1 cellular context compared by ENCODE assay signal in genomic region chr19:944171-944567, GRCh38.
A peak's percentile ranks its signal among the peaks of the same experiment; 100 is the strongest.
TF ChIP-seq lines count a peak whose summit lies in the region.

No MANE protein-coding gene starts in this region.

TF ChIP-seq in K562, 482 proteins besides CTCF, POLR2A, EP300 and RAD21 (continued from another document and continues in another):
- TF ChIP-seq ZNF318 (IDR thresholded peaks at IDR 0.05; ENCODE audit: borderline replicate concordance in 1 of 2, low read depth in 1 of 2) (peak in 1 of 2 experiments; percentile 67; a peak in 1 of 4 replicates), TCF3 (CRISPR knock-in tag; IDR thresholded peaks at IDR 0.05) (peak; percentile 93), NUFIP1 (IDR thresholded peaks at IDR 0.05; ENCODE audit: partially characterized antibody) (peak; percentile 55), MCM3 (IDR thresholded peaks at IDR 0.05) (no peak), ZEB2 (IDR thresholded peaks at IDR 0.05) (peak; percentile 60; the same call in 1 of the 2 replicates), L3MBTL2 (IDR thresholded peaks at IDR 0.05) (peak; percentile 49), ZNF311 (CRISPR knock-in tag; IDR thresholded peaks at IDR 0.05) (no peak), TEAD4 (IDR thresholded peaks at IDR 0.05; ENCODE audit: low read length) (peak; percentile 92), TEAD4 (CRISPR knock-in tag; IDR thresholded peaks at IDR 0.05; ENCODE audit: borderline replicate concordance) (no peak), DPF2 (IDR thresholded peaks at IDR 0.05) (peak; percentile 93), U2AF1 (optimal IDR thresholded peaks at IDR 0.05; ENCODE audit: low read depth, low read length) (no peak), CTCFL (IDR thresholded peaks at IDR 0.05; ENCODE audit: borderline replicate concordance, insufficient read depth, low read depth, low read length, poor library complexity, severe bottlenecking) (no peak), ZNF583 (CRISPR knock-in tag; IDR thresholded peaks at IDR 0.05) (no peak), ETS1 (conservative IDR thresholded peaks at IDR 0.05; ENCODE audit: control insufficient read depth, low read depth, low read length) (peak; percentile 71), MEIS2 (IDR thresholded peaks at IDR 0.05; ENCODE audit: partially characterized antibody) (peak; percentile 52), GATA2 (CRISPR knock-in tag; IDR thresholded peaks at IDR 0.05) (peak; percentile 91), SRF (CRISPR knock-in tag; IDR thresholded peaks at IDR 0.05) (no peak), THAP12 (CRISPR knock-in tag; IDR thresholded peaks at IDR 0.05) (peak; percentile 35; the same call in 1 of the 2 replicates), ZNF143 (CRISPR knock-in tag; IDR thresholded peaks at IDR 0.05) (no peak), PKNOX1 (IDR thresholded peaks at IDR 0.05) (peak; percentile 60; the same call in 1 of the 2 replicates), SMARCA5 (IDR thresholded peaks at IDR 0.05) (no peak; the same call in 1 of the 2 replicates), KHSRP (IDR thresholded peaks at IDR 0.05) (no peak), RB1 (IDR thresholded peaks at IDR 0.05; ENCODE audit: low read depth) (peak; percentile 80), ZNF263 (CRISPR knock-in tag; IDR thresholded peaks at IDR 0.05; ENCODE audit: borderline replicate concordance) (peak; percentile 59; the same call in 1 of the 2 replicates), FOXM1 (IDR thresholded peaks at IDR 0.05; ENCODE audit: low read depth) (peak; percentile 54; the same call in 1 of the 2 replicates), FOXM1 (CRISPR knock-in tag; IDR thresholded peaks at IDR 0.05; ENCODE audit: low read depth) (no peak), ESRRB (CRISPR knock-in tag; IDR thresholded peaks at IDR 0.05; ENCODE audit: borderline replicate concordance) (no peak), ZNF75A (CRISPR knock-in tag; IDR thresholded peaks at IDR 0.05) (no peak), TRIM24 (IDR thresholded peaks at IDR 0.05) (peak; percentile 85 to 88), ESRRA (IDR thresholded peaks at IDR 0.05; ENCODE audit: borderline replicate concordance, low read depth) (peak; percentile 34; the same call in 1 of the 2 replicates), CBFB (CRISPR knock-in tag; IDR thresholded peaks at IDR 0.05) (no peak), SMAD3 (CRISPR knock-in tag; conservative IDR thresholded peaks at IDR 0.05) (peak; percentile 78; the same call in 1 of the 2 replicates), MTA3 (IDR thresholded peaks at IDR 0.05; ENCODE audit: borderline replicate concordance) (peak; percentile 83), CEBPZ (IDR thresholded peaks at IDR 0.05; ENCODE audit: borderline replicate concordance, low read depth, low read length) (no peak), PRPF4 (IDR thresholded peaks at IDR 0.05; ENCODE audit: insufficient read depth, low read depth, low read length, poor library complexity, severe bottlenecking) (no peak), POLR2B (IDR thresholded peaks at IDR 0.05; ENCODE audit: low read depth, partially characterized antibody) (no peak), MAX (CRISPR knock-in tag; IDR thresholded peaks at IDR 0.05) (peak; percentile 92), SRSF1 (IDR thresholded peaks at IDR 0.05; ENCODE audit: low read depth, low read length) (no peak), RNF2 (IDR thresholded peaks at IDR 0.05) (peak; percentile 94), CBX3 (IDR thresholded peaks at IDR 0.05; ENCODE audit: borderline replicate concordance in 1 of 2, low read length in 2 of 2) (peak in 1 of 2 experiments; percentile 75; a peak in 1 of 3 replicates), CBFA2T3 (IDR thresholded peaks at IDR 0.05) (peak; percentile 96), TAL1 (IDR thresholded peaks at IDR 0.05) (peak; percentile 83), PCBP1 (IDR thresholded peaks at IDR 0.05; ENCODE audit: low read depth, low read length, poor library complexity, severe bottlenecking) (peak; percentile 99), CBFA2T2 (conservative IDR thresholded peaks at IDR 0.05) (peak; percentile 91), CCNT2 (IDR thresholded peaks at IDR 0.05; ENCODE audit: borderline replicate concordance, extremely low read depth, insufficient read length, low read depth, low read length) (peak; percentile 99)
